Comparison of ENCODE assay signal across 17 cellular contexts in genomic region chr14:68747366-68747765, GRCh38. TPM values are rescaled to one million over a fixed set of nuclear protein-coding genes. Genes with fewer than 3 reads are reported as not detected.
A peak's percentile ranks its signal among the peaks of the same experiment; 100 is the strongest.
DNase-seq lines count a peak whose midpoint lies in the region; ATAC-seq and TF ChIP-seq lines count a peak whose summit lies in the region.
"Had no signal": no experiment of that assay in that cellular context is flagged by ENCODE, and none has a peak within 500 bp of the region (broad histone marks: within the 10 kb centered on the region; RNA-seq: fewer than 3 reads in every experiment).

No MANE protein-coding gene starts in this region.

- H3K27ac ChIP-seq in trophoblast cell (ENCODE audit: low read depth, low read length): no peak overlapping the region
- H3K27ac ChIP-seq: RWPE1 had no signal

- H3K23ac ChIP-seq in trophoblast cell (ENCODE audit: low read length): no peak overlapping the region

- peaks cover 9% of the 10 kb centered on the region for H3K79me1 ChIP-seq in trophoblast cell (ENCODE audit: low read length)

- H2BK5ac ChIP-seq in trophoblast cell (ENCODE audit: low read depth, low read length, poor library complexity): no peak overlapping the region

- no peak overlapping the region for H4K12ac ChIP-seq in trophoblast cell (ENCODE audit: low read depth, low read length)

- H3K18ac ChIP-seq in trophoblast cell (ENCODE audit: low read length): no peak overlapping the region

- H3K4me3 ChIP-seq in Caco-2 (ENCODE audit: low read depth, low read length) (no peak overlapping the region), trophoblast cell (ENCODE audit: low read depth, low read length) (no peak overlapping the region)
- H3K4me3 ChIP-seq: GM23338 had no signal

- H3K4me1 Mint-ChIP-seq in Caco-2 (ENCODE audit: low read depth, unreplicated experiment): peaks cover 28% of the 10 kb centered on the region
- peaks cover 16% of the 10 kb centered on the region for H3K4me1 Mint-ChIP-seq in T-helper 17 cell

- intact Hi-C loops in Caco-2 (cut with micrococcal nuclease; ENCODE audit: unreplicated experiment): no loop called here

- H3K27ac Mint-ChIP-seq in Caco-2 (ENCODE audit: unreplicated experiment) (peak overlapping the region; percentile 34), T-helper 17 cell (peak overlapping the region; percentile 39)
- H3K27ac Mint-ChIP-seq: CD4-positive, alpha-beta memory T cell; GM23338 had no signal

- no peak overlapping the region for H2AFZ ChIP-seq in trophoblast cell (ENCODE audit: insufficient read depth, low read length, poor library complexity)
- H2AFZ ChIP-seq: GM23338 had no signal

- H3K4me1 ChIP-seq in Caco-2 (peaks cover 21% of the 10 kb centered on the region), trophoblast cell (ENCODE audit: control insufficient read depth in 1 of 2, insufficient read depth in 2 of 2, low read length in 2 of 2) (peaks cover 14 to 20% of the 10 kb centered on the region in 2 experiments)

- H3K27me3 Mint-ChIP-seq in Caco-2 (ENCODE audit: insufficient read depth, unreplicated experiment) (no peaks in the 10 kb centered on the region), T-helper 17 cell (peaks cover 5% of the 10 kb centered on the region)

- H3K9me3 Mint-ChIP-seq in Caco-2 (ENCODE audit: unreplicated experiment): no peaks in the 10 kb centered on the region
- H3K9me3 Mint-ChIP-seq: CD4-positive, alpha-beta memory T cell; GM23338 had no signal

- no peaks in the 10 kb centered on the region for H3K27me3 ChIP-seq in Caco-2 (replicated peaks; ENCODE audit: control insufficient read depth, insufficient read depth, low read length)
- H3K27me3 ChIP-seq in trophoblast cell (ENCODE audit: insufficient read depth, low read length): no peaks in the 10 kb centered on the region

- no peaks in the 10 kb centered on the region for H3K79me2 ChIP-seq in trophoblast cell (ENCODE audit: control insufficient read depth, insufficient read depth, low read length, poor library complexity)

- H3K4me2 ChIP-seq in trophoblast cell (ENCODE audit: low read length): no peak overlapping the region
- H3K4me2 ChIP-seq: GM23338 had no signal

- H3K36me3 Mint-ChIP-seq in Caco-2 (ENCODE audit: insufficient read depth, unreplicated experiment) (no peaks in the 10 kb centered on the region), T-helper 17 cell (ENCODE audit: low read depth) (peaks cover 3% of the 10 kb centered on the region)
- H3K36me3 Mint-ChIP-seq: CD4-positive, alpha-beta memory T cell had no signal

- POLR2A ChIA-PET in Caco-2 (lab: Charles Lee): no interaction called here

- TF ChIP-seq CTCF in Caco-2 (IDR thresholded peaks at IDR 0.05; ENCODE audit: insufficient read depth in 1 of 2, low read depth in 1 of 2, low read length in 1 of 2, severe bottlenecking in 1 of 2, unreplicated experiment in 1 of 2): no peak

- BruUV-seq in Caco-2 (replicated peaks; lab: Mats Ljungman, UMichigan): no TSS peak

- H3K9ac ChIP-seq in trophoblast cell (ENCODE audit: low read length): peak overlapping the region; percentile 59

- H3K36me3 ChIP-seq in Caco-2 (ENCODE audit: control insufficient read depth, insufficient read depth, low read length) (no peaks in the 10 kb centered on the region), trophoblast cell (ENCODE audit: control insufficient read depth in 1 of 2, insufficient read depth in 2 of 2, low read length in 2 of 2) (no peaks in the 10 kb centered on the region)

- H3K9me3 ChIP-seq in Caco-2: no peaks in the 10 kb centered on the region
- no peaks in the 10 kb centered on the region for H3K9me3 ChIP-seq in T-helper 17 cell (ENCODE audit: control insufficient read depth, low read length, poor library complexity, severe bottlenecking)
- no peaks in the 10 kb centered on the region for H3K9me3 ChIP-seq in trophoblast cell (ENCODE audit: insufficient read depth, low read depth, low read length)

- DNase-seq in Caco-2 (peak in 1 of 2 experiments; percentile 62), T-helper 17 cell (no peak), left kidney (ENCODE audit: low read depth, low spot score) (peak; percentile 62), trophoblast cell (peak; percentile 98 to 99), NOMO-1 treated with DMSO at 0.1 percent for 48 hours (lab: John Stamatoyannopoulos, UW; ENCODE audit: unreplicated experiment) (no peak)
- no peak for DNase-seq in stimulated activated CD4-positive, alpha-beta T cell treated with anti-CD3 and anti-CD28 coated beads, Interleukin-2, amount 100 ng/mL, for 48 hours
- DNase-seq: ACHN; AML-193; CD4-positive, alpha-beta memory T cell; KBM-7; NCI-H1048; NCI-H1436 treated with DMSO at 0.1 percent for 48 hours; NCI-H2081; NCI-H748 treated with DMSO at 0.1 percent for 48 hours had no signal

- peak overlapping the region; percentile 28 for H4K91ac ChIP-seq in trophoblast cell (ENCODE audit: low read depth, low read length)

- no peak overlapping the region for H2BK120ac ChIP-seq in trophoblast cell (ENCODE audit: insufficient read depth, low read length, poor library complexity)

- H3K4me3 Mint-ChIP-seq in Caco-2 (ENCODE audit: unreplicated experiment) (no peak overlapping the region), T-helper 17 cell (no peak overlapping the region)
- H3K4me3 Mint-ChIP-seq: GM23338 had no signal

- ATAC-seq in T-helper 17 cell: no peak
- ATAC-seq in HG03520 (IDR thresholded peaks at IDR 0.05; ENCODE audit: unreplicated experiment): no peak
- ATAC-seq: GM23338 had no signal

- no peak overlapping the region for H3K14ac ChIP-seq in trophoblast cell (ENCODE audit: low read length)

- no peak overlapping the region for H3K4ac ChIP-seq in trophoblast cell (ENCODE audit: low read depth, low read length)

- H4K8ac ChIP-seq in trophoblast cell (ENCODE audit: low read depth, low read length): no peak overlapping the region

- H2BK12ac ChIP-seq in trophoblast cell (ENCODE audit: low read length): no peak overlapping the region

- CTCF ChIA-PET in Caco-2 (lab: Charles Lee): no interaction called here

- WGBS in trophoblast cell (ENCODE audit: extremely low coverage, insufficient coverage, insufficient read length): no CpG with 5 or more reads among the region's 5 CpGs

- no peak overlapping the region for H2AK5ac ChIP-seq in trophoblast cell (ENCODE audit: low read length)

RNA-seq across cellular contexts. Expression of gene ZFP36L1, which starts 45.5 kb away (rescaled TPM):
- 94.8 and 103 TPM in 2 replicates for total RNA-seq in Caco-2 (2022)
- total RNA-seq in T-helper 17 cell: 100 to 1,000 TPM; 217 to 257 TPM
- 487 and 493 TPM in 2 replicates for polyA plus RNA-seq in trophoblast cell (2013)

Comparison
In these comparisons a context has a peak if more than half of its experiments do, and no peak if none do; other contexts are left out.
1. DNase-seq: peak in left kidney (single experiment) and trophoblast cell (2 of 2); none in T-helper 17 cell (0 of 3), stimulated activated CD4-positive, alpha-beta T cell treated with anti-CD3 and anti-CD28 coated beads, Interleukin-2, amount 100 ng/mL, for 48 hours (0 of 2) and NOMO-1 treated with DMSO at 0.1 percent for 48 hours (single experiment).